Comparison of ENCODE assay signal across 6 cellular contexts in genomic region chr13:51926528-51926885, GRCh38.
"Had no signal": no experiment of that assay in that cellular context is flagged by ENCODE, and none has a peak within 500 bp of the region (broad histone marks: within the 10 kb centered on the region; RNA-seq: fewer than 3 reads in every experiment).

No MANE protein-coding gene starts in this region.

- H3K4me3 ChIP-seq: GM12878 had no signal

- ATAC-seq: GM12878 had no signal

- DNase-seq: GDM1, GF-D8 had no signal

- FAIRE-seq: G401.6, GM12878, GM18507, GM19239 had no signal
